ENCODE assay signal across 8 cellular contexts in genomic region chr7:151736403-151736909, GRCh38.
A peak's percentile ranks its signal among the peaks of the same experiment; 100 is the strongest.
DNase-seq lines count a peak whose midpoint lies in the region; ATAC-seq and TF ChIP-seq lines count a peak whose summit lies in the region.

No MANE protein-coding gene starts in this region.

- WGBS in gastroesophageal sphincter (ENCODE audit: low coverage in 1 of 2), 2 donors = 0 to 10% methylated on average over 2 to 8 of the region's 10 CpGs
- WGBS in prostate gland = 8% methylated on average over 8 of the region's 10 CpGs

- H3K27ac ChIP-seq in A673 (ENCODE audit: low read depth, low read length, poor library complexity, severe bottlenecking) (no peak overlapping the region), gastroesophageal sphincter (peak overlapping the region in 3 of 4 donors; percentile 76 to 88 (median 79)), prostate gland (peak overlapping the region; percentile 56 to 65)

- no peaks in the 10 kb centered on the region for H3K27me3 ChIP-seq in A673 (replicated peaks; ENCODE audit: insufficient read depth, low read depth, low read length, poor library complexity)
- H3K27me3 ChIP-seq in gastroesophageal sphincter = no peaks in the 10 kb centered on the region
- no peaks in the 10 kb centered on the region for H3K27me3 ChIP-seq in prostate gland (replicated peaks; ENCODE audit: insufficient read depth)

- TF ChIP-seq CTCF in A673 (conservative IDR thresholded peaks at IDR 0.05; ENCODE audit: low read depth, low read length) (peak; percentile 39; the same call in 1 of the 2 replicates), gastroesophageal sphincter (IDR thresholded peaks at IDR 0.05) (peak in 3 of 4 experiments; percentile 35 to 42 (median 41)), prostate gland (IDR thresholded peaks at IDR 0.05) (no peak)

- peaks cover 11% of the 10 kb centered on the region for H3K4me1 ChIP-seq in A673 (ENCODE audit: insufficient read depth, low read length, poor library complexity, severe bottlenecking)
- peaks cover 0 to 33% (median 11%) of the 10 kb centered on the region in 3 donors for H3K4me1 ChIP-seq in gastroesophageal sphincter
- no peaks in the 10 kb centered on the region for H3K4me1 ChIP-seq in prostate gland (replicated peaks)

- CTCF ChIA-PET in A673 (lab: Charles Lee) = interaction anchor here (0.6 to 1.2 kb wide), 3 partner anchors 18 to 405 kb away, joined by 3 to 6 read pairs (median 3); no protein-coding TSS in a partner anchor

- no TSS peak for BruUV-seq in A673 (replicated peaks; lab: Mats Ljungman, UMichigan)

- H3K36me3 ChIP-seq in A673 (ENCODE audit: insufficient read depth, low read length, poor library complexity, severe bottlenecking) = no peaks in the 10 kb centered on the region
- no peaks in the 10 kb centered on the region for H3K36me3 ChIP-seq in gastroesophageal sphincter
- H3K36me3 ChIP-seq in prostate gland = no peaks in the 10 kb centered on the region

- intact Hi-C loops in A673 (cut with micrococcal nuclease; ENCODE audit: unreplicated experiment) = no loop called here
- intact Hi-C loops in prostate gland (cut with DNase I) = loop anchor here (5.0 kb wide), 1 partner anchor 104 kb away; no protein-coding TSS in a partner anchor

- DNase-seq in A673 (ENCODE audit: low spot score) = peak; percentile 77
- peak; percentile 88 for DNase-seq in HuH-7.5 (ENCODE audit: low spot score)
- peak; percentile 87 to 94 for DNase-seq in SW 1271 (lab: John Stamatoyannopoulos, UW)
- peak; percentile 74 for DNase-seq in prostate gland (ENCODE audit: low spot score)
- no peak for DNase-seq in stimulated activated CD4-positive, alpha-beta T cell treated with anti-CD3 and anti-CD28 coated beads, Interleukin-12 subunit alpha, Interleukin-12 subunit beta, amount 100 ng/mL, for 4 hours
- DNase-seq in SKM-1 (lab: John Stamatoyannopoulos, UW; ENCODE audit: unreplicated experiment) = no peak

- TF ChIP-seq POLR2A in gastroesophageal sphincter (IDR thresholded peaks at IDR 0.05) (no peak), prostate gland (IDR thresholded peaks at IDR 0.05) (peak; percentile 25)

- POLR2A ChIA-PET in A673 (lab: Charles Lee; ENCODE audit: low non-redundant PET) = interaction anchor here (0.5 kb wide), 1 partner anchor 34 kb away, joined by 3 read pairs; no protein-coding TSS in a partner anchor

- H3K4me3 ChIP-seq in A673 (ENCODE audit: low read depth, low read length, poor library complexity, severe bottlenecking) (no peak overlapping the region), gastroesophageal sphincter (peak overlapping the region; percentile 18 to 49), prostate gland (peak overlapping the region in 1 of 2 donors; percentile 7)

- TF ChIP-seq EP300 in gastroesophageal sphincter (IDR thresholded peaks at IDR 0.05) = no peak

- peak; percentile 90 for ATAC-seq in gastroesophageal sphincter
- ATAC-seq in GM19463 (IDR thresholded peaks at IDR 0.05; ENCODE audit: unreplicated experiment) = no peak

- H3K9me3 ChIP-seq in A673 (ENCODE audit: low read depth, low read length, poor library complexity, severe bottlenecking) = peaks cover 4% of the 10 kb centered on the region
- H3K9me3 ChIP-seq in gastroesophageal sphincter = no peaks in the 10 kb centered on the region
- no peaks in the 10 kb centered on the region for H3K9me3 ChIP-seq in prostate gland

Comparison
In these comparisons a context has a peak if more than half of its experiments do, and no peak if none do; other contexts are left out.
1. DNase-seq: peak in A673 (single experiment), HuH-7.5 (single experiment), SW 1271 (2 of 2) and prostate gland (single experiment); none in stimulated activated CD4-positive, alpha-beta T cell treated with anti-CD3 and anti-CD28 coated beads, Interleukin-12 subunit alpha, Interleukin-12 subunit beta, amount 100 ng/mL, for 4 hours (single experiment) and SKM-1 (single experiment).
2. CTCF ChIP-seq: peak in A673 (single experiment) and gastroesophageal sphincter (3 of 4); none in prostate gland (0 of 4).